In the genomic region with DNA sequence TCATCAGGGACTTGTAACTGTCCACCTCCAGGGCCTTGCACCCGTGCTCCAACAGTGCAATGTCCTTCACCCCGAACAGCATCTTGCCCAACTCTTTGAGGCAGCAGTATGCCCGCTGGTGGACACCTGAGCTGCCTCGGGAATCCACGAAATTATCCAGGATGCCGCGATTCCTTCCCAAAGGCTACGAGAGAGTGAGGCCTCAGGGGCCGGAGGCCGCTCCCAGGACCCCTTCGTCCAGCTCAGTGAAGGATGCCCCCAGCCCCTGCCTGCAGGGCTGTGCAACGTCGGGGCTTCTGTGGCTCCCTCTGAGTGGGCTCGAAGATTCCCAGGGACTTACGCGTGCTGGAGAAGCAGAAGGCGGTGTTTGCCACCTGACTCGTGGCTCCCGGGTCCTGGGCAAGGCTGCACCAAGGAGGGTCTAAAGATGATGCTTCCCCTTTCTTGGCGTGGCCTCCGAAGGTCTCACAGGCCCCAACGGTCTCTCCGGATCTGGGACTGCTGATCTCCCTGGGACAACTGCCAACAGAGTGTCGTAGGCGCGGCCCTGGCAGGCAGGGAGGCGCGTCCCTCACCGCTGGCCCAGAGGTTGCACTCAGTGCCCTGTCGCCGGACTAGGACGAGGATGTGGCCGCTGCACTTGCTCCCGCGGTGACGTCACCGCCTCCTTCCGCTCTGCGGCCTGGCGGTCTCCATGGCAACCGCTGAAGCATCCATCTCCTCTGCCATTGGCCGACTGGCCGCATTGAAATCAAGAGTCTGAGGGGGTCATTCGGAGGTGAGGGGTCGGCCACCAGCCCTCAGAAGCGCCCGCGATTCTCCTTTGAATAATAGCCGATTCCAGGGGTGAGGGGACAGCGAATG, we compare ENCODE assay signal across 8 cellular contexts.
DNase-seq lines count a peak whose midpoint lies in the region; ATAC-seq and TF ChIP-seq lines count a peak whose summit lies in the region.

Gene PNMA8C, minus strand, starts transcription at position 659 of the 864 bp plus-strand sequence. Its CDS starts 577 bp downstream, at position 82.

- no peak for ATAC-seq in GM21576 (IDR thresholded peaks at IDR 0.05; ENCODE audit: unreplicated experiment)
- no peak for ATAC-seq in GM21737 (IDR thresholded peaks at IDR 0.05; ENCODE audit: unreplicated experiment)

- H3K4me3 ChIP-seq in AG10803 (ENCODE audit: low read length) (peak within 1 kb of the TSS; percentile 20), WI38 (ENCODE audit: low read depth, low read length) (0 out of 2 replicates have a peak within 1 kb of the TSS, but pooled peaks have one; percentile 29)

- TF ChIP-seq CTCF in AG10803 (conservative IDR thresholded peaks at IDR 0.05; ENCODE audit: low read length), result no peak
- no peak for TF ChIP-seq CTCF in WI38 (IDR thresholded peaks at IDR 0.05; ENCODE audit: low read depth, low read length)

- peak; percentile 45 for DNase-seq in AG10803 (ENCODE audit: low read depth)
- peak; percentile 46 to 51 for DNase-seq in Kasumi-1 (lab: John Stamatoyannopoulos, UW)
- DNase-seq in cerebellar nuclear complex (lab: John Stamatoyannopoulos, UW), result peak; percentile 5 to 32
- DNase-seq in stimulated activated CD4-positive, alpha-beta T cell treated with anti-CD3 and anti-CD28 coated beads, Interleukin-4, amount 100 ng/mL, for 4 hours, result peak; percentile 30 to 37

- peak within 1 kb of the TSS; percentile 65 for H3K27ac ChIP-seq in layer of hippocampus (ENCODE audit: low read depth, low read length)

- no peaks in the 10 kb centered on the region for H3K27me3 ChIP-seq in layer of hippocampus (ENCODE audit: control insufficient read depth, insufficient read depth, low read length)
